Comparison of ENCODE assay signal across 1 cellular context in the genomic region with DNA sequence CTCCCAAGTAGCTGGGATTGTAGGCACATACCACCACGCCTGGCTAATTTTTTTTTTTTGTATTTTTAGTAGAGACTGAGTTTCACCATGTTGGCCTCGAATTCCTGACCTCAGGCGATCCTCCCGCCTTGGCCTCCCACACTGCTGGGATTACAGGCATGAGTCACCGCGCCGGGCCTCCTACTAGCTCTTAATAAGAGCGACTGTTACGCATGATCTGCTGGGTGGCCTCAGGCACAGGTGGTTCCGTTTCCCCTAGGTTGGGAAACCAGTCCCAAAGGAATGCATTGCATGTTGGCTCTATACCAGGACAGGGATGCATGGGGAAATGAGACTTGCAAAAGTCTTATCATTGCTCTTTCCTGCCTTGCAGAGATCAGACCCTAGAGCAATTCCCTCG.
TF ChIP-seq lines count a peak whose summit lies in the region.

No MANE protein-coding gene starts in this region.

TF ChIP-seq in HEK293, 187 proteins besides CTCF, POLR2A, EP300 and RAD21 (continued from another document):
- TF ChIP-seq, protein P1, sequence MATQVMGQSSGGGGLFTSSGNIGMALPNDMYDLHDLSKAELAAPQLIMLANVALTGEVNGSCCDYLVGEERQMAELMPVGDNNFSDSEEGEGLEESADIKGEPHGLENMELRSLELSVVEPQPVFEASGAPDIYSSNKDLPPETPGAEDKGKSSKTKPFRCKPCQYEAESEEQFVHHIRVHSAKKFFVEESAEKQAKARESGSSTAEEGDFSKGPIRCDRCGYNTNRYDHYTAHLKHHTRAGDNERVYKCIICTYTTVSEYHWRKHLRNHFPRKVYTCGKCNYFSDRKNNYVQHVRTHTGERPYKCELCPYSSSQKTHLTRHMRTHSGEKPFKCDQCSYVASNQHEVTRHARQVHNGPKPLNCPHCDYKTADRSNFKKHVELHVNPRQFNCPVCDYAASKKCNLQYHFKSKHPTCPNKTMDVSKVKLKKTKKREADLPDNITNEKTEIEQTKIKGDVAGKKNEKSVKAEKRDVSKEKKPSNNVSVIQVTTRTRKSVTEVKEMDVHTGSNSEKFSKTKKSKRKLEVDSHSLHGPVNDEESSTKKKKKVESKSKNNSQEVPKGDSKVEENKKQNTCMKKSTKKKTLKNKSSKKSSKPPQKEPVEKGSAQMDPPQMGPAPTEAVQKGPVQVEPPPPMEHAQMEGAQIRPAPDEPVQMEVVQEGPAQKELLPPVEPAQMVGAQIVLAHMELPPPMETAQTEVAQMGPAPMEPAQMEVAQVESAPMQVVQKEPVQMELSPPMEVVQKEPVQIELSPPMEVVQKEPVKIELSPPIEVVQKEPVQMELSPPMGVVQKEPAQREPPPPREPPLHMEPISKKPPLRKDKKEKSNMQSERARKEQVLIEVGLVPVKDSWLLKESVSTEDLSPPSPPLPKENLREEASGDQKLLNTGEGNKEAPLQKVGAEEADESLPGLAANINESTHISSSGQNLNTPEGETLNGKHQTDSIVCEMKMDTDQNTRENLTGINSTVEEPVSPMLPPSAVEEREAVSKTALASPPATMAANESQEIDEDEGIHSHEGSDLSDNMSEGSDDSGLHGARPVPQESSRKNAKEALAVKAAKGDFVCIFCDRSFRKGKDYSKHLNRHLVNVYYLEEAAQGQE (tag by site-specific recombination; IDR thresholded peaks at IDR 0.05): no peak
- TF ChIP-seq ZFHX2 (tag by site-specific recombination; conservative IDR thresholded peaks at IDR 0.05) (peak; percentile 47), ZNF561 (tag by site-specific recombination; IDR thresholded peaks at IDR 0.05; ENCODE audit: borderline replicate concordance) (no peak), ZNF558 (tag by site-specific recombination; IDR thresholded peaks at IDR 0.05) (no peak), BCL11B (tag by site-specific recombination; IDR thresholded peaks at IDR 0.05; ENCODE audit: low read depth) (no peak), GLI2 (tag by site-specific recombination; IDR thresholded peaks at IDR 0.05; ENCODE audit: borderline replicate concordance, low read depth) (no peak), ZNF292 (tag by site-specific recombination; IDR thresholded peaks at IDR 0.05; ENCODE audit: borderline replicate concordance, low read depth) (no peak), SETDB1 (IDR thresholded peaks at IDR 0.05; ENCODE audit: insufficient read length, low read length) (no peak), ZSCAN16 (tag by site-specific recombination; IDR thresholded peaks at IDR 0.05) (no peak), ZNF530 (tag by site-specific recombination; IDR thresholded peaks at IDR 0.05; ENCODE audit: low read depth) (no peak), ZNF169 (tag by site-specific recombination; IDR thresholded peaks at IDR 0.05) (no peak), ZNF426 (tag by site-specific recombination; IDR thresholded peaks at IDR 0.05) (no peak), GLIS1 (tag by site-specific recombination; IDR thresholded peaks at IDR 0.05) (peak; percentile 46), MYNN (tag by site-specific recombination; IDR thresholded peaks at IDR 0.05; ENCODE audit: borderline replicate concordance) (no peak), ZNF501 (tag by site-specific recombination; IDR thresholded peaks at IDR 0.05) (no peak), ZNF311 (tag by site-specific recombination; IDR thresholded peaks at IDR 0.05; ENCODE audit: borderline replicate concordance) (no peak), EGR2 (tag by site-specific recombination; IDR thresholded peaks at IDR 0.05; ENCODE audit: low read depth) (peak; percentile 58), ZNF114 (tag by site-specific recombination; IDR thresholded peaks at IDR 0.05) (no peak)
- TF ChIP-seq, protein P2, sequence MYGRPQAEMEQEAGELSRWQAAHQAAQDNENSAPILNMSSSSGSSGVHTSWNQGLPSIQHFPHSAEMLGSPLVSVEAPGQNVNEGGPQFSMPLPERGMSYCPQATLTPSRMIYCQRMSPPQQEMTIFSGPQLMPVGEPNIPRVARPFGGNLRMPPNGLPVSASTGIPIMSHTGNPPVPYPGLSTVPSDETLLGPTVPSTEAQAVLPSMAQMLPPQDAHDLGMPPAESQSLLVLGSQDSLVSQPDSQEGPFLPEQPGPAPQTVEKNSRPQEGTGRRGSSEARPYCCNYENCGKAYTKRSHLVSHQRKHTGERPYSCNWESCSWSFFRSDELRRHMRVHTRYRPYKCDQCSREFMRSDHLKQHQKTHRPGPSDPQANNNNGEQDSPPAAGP (tag by site-specific recombination; IDR thresholded peaks at IDR 0.05): no peak
